8 cellular contexts compared by ENCODE assay signal in the genomic region with DNA sequence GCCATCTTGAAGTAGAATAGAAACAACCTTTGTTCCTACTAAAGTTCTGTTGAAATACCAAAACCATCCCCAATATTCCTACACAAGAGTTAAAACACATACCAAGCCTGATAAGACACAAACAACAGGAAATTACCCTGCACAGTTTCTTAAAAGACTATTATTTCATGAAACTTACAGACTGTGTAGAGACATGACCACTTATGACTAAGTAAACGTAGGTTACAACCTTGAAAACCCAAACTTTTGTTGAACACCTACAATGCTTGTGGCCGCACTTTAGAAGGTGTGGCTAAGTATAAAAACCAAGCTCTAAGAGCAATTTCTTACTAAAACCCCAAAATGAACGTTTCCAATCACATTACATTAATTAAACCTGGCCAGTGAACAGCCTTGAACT. TPM values are rescaled to one million over a fixed set of nuclear protein-coding genes. Genes with fewer than 3 reads are reported as not detected.
A peak's percentile ranks its signal among the peaks of the same experiment; 100 is the strongest.
DNase-seq lines count a peak whose midpoint lies in the region; ATAC-seq and TF ChIP-seq lines count a peak whose summit lies in the region.

No MANE protein-coding gene starts in this region.

- TF ChIP-seq CTCF in A673 (conservative IDR thresholded peaks at IDR 0.05; ENCODE audit: low read depth, low read length) (no peak), HEK293 (tag by site-specific recombination; IDR thresholded peaks at IDR 0.05) (no peak), body of pancreas (IDR thresholded peaks at IDR 0.05) (no peak)

- H3K4me1 ChIP-seq in A673 (ENCODE audit: insufficient read depth, low read length, poor library complexity, severe bottlenecking) (peaks cover 8% of the 10 kb centered on the region), HEK293 (ENCODE audit: control insufficient read depth, insufficient read depth, low read length) (peaks cover 24% of the 10 kb centered on the region), adipocyte (ENCODE audit: control insufficient read depth, insufficient read depth, low read length) (peaks cover 35% of the 10 kb centered on the region), body of pancreas (peaks cover 58% of the 10 kb centered on the region)

- H3K4me3 ChIP-seq in A673 (ENCODE audit: low read depth, low read length, poor library complexity, severe bottlenecking) (peak overlapping the region; percentile 96), HEK293 (ENCODE audit: low read depth, low read length) (peak overlapping the region; percentile 78), adipocyte (ENCODE audit: low read length) (peak overlapping the region; percentile 86), body of pancreas (no peak overlapping the region)

- no peaks in the 10 kb centered on the region for H3K36me3 ChIP-seq in A673 (ENCODE audit: insufficient read depth, low read length, poor library complexity, severe bottlenecking)
- no peaks in the 10 kb centered on the region; a peak in 1 of 3 replicates for H3K36me3 ChIP-seq in HEK293 (ENCODE audit: control insufficient read depth in 2 of 2, insufficient read depth in 1 of 2, low read length in 2 of 2)
- no peaks in the 10 kb centered on the region for H3K36me3 ChIP-seq in adipocyte (ENCODE audit: control insufficient read depth, insufficient read depth, low read length, severe bottlenecking)
- H3K36me3 ChIP-seq in body of pancreas (replicated peaks in 1 of 2; ENCODE audit: insufficient read depth in 1 of 2, low read depth in 2 of 2) = no peaks in the 10 kb centered on the region

- TF ChIP-seq POLR2A in body of pancreas (IDR thresholded peaks at IDR 0.05) = no peak

- POLR2A ChIA-PET in A673 (lab: Charles Lee; ENCODE audit: low non-redundant PET) (no interaction called here), HEK293 (lab: Yijun Ruan, JAX) (no interaction called here)

- no peak for DNase-seq in A673 (ENCODE audit: low spot score)
- peak; percentile 24 for DNase-seq in adipocyte (ENCODE audit: low read depth)
- DNase-seq in iris pigment epithelial cell (ENCODE audit: low read depth) = peak; percentile 70
- DNase-seq in body of pancreas = no peak
- DNase-seq in posterior cingulate gyrus = no peak

- H3K9ac ChIP-seq in adipocyte (ENCODE audit: low read length) = peak overlapping the region; percentile 90

- CTCF ChIA-PET in A673 (lab: Charles Lee) (no interaction called here), HEK293 (lab: Yijun Ruan, JAX) (interaction anchor here (0.6 to 1.3 kb wide), 4 partner anchors 10 to 333 kb away, joined by 3 to 4 read pairs (median 3); no protein-coding TSS in a partner anchor)

- WGBS in body of pancreas, 2 donors = 28 to 31% methylated on average over 3 of the region's 3 CpGs

- intact Hi-C loops in A673 (cut with micrococcal nuclease; ENCODE audit: unreplicated experiment) = no loop called here
- intact Hi-C loops in body of pancreas (cut with DNase I) = no loop called here
- intact Hi-C loops in posterior cingulate gyrus (cut with DNase I) = no loop called here

- no peaks in the 10 kb centered on the region for H3K9me3 ChIP-seq in A673 (ENCODE audit: low read depth, low read length, poor library complexity, severe bottlenecking)
- H3K9me3 ChIP-seq in HEK293 (ENCODE audit: control insufficient read depth, insufficient read depth, low read depth, low read length) = no peaks in the 10 kb centered on the region
- H3K9me3 ChIP-seq in adipocyte (ENCODE audit: control insufficient read depth, low read length) = no peaks in the 10 kb centered on the region
- H3K9me3 ChIP-seq in body of pancreas = no peaks in the 10 kb centered on the region

- no peak overlapping the region for H3K27ac ChIP-seq in A673 (ENCODE audit: low read depth, low read length, poor library complexity, severe bottlenecking)
- H3K27ac ChIP-seq in HEK293 (ENCODE audit: extremely low read depth, low read depth, low read length) = no peak overlapping the region
- no peak overlapping the region for H3K27ac ChIP-seq in body of pancreas

- no TSS peak for BruUV-seq in A673 (replicated peaks; lab: Mats Ljungman, UMichigan)

- ATAC-seq in body of pancreas (no peak), GM19328 (IDR thresholded peaks at IDR 0.05; ENCODE audit: unreplicated experiment) (no peak), HG03025 (IDR thresholded peaks at IDR 0.05; ENCODE audit: low FRiP score, unreplicated experiment) (no peak)

- H3K27me3 ChIP-seq in A673 (replicated peaks; ENCODE audit: insufficient read depth, low read depth, low read length, poor library complexity) (no peaks in the 10 kb centered on the region), adipocyte (replicated peaks; ENCODE audit: control insufficient read depth, insufficient read depth, low read length) (no peaks in the 10 kb centered on the region), body of pancreas (no peaks in the 10 kb centered on the region)

TF ChIP-seq in HEK293, 187 proteins besides CTCF, POLR2A, EP300 and RAD21:
- TF ChIP-seq ZNF707 (tag by site-specific recombination; IDR thresholded peaks at IDR 0.05) (no peak), KLF10 (tag by site-specific recombination; IDR thresholded peaks at IDR 0.05) (no peak), ZNF324 (tag by site-specific recombination; IDR thresholded peaks at IDR 0.05) (no peak), SCRT1 (tag by site-specific recombination; IDR thresholded peaks at IDR 0.05; ENCODE audit: borderline replicate concordance) (no peak), MYNN (tag by site-specific recombination; IDR thresholded peaks at IDR 0.05; ENCODE audit: borderline replicate concordance) (no peak), GLIS2 (tag by site-specific recombination; IDR thresholded peaks at IDR 0.05) (no peak), ZNF776 (tag by site-specific recombination; IDR thresholded peaks at IDR 0.05; ENCODE audit: borderline replicate concordance) (no peak), ZNF549 (tag by site-specific recombination; IDR thresholded peaks at IDR 0.05) (no peak), ZIC2 (tag by site-specific recombination; IDR thresholded peaks at IDR 0.05) (no peak), ZNF335 (tag by site-specific recombination; conservative IDR thresholded peaks at IDR 0.05) (no peak), KLF9 (tag by site-specific recombination; IDR thresholded peaks at IDR 0.05; ENCODE audit: low read depth) (no peak), ZNF10 (tag by site-specific recombination; IDR thresholded peaks at IDR 0.05) (no peak), ZNF558 (tag by site-specific recombination; IDR thresholded peaks at IDR 0.05) (no peak), FEZF1 (tag by site-specific recombination; IDR thresholded peaks at IDR 0.05) (no peak), SALL2 (tag by site-specific recombination; IDR thresholded peaks at IDR 0.05; ENCODE audit: borderline replicate concordance) (no peak), ZBTB8A (tag by site-specific recombination; IDR thresholded peaks at IDR 0.05) (no peak), ZNF596 (tag by site-specific recombination; IDR thresholded peaks at IDR 0.05) (no peak), ZNF37A (tag by site-specific recombination; IDR thresholded peaks at IDR 0.05) (no peak), PATZ1 (tag by site-specific recombination; IDR thresholded peaks at IDR 0.05) (no peak), ZSCAN23 (tag by site-specific recombination; IDR thresholded peaks at IDR 0.05) (no peak)

RNA-seq across cellular contexts. Expression of gene SMAD2, which starts 2.0 kb away (rescaled TPM):
- total RNA-seq in A673 (2021) (117 and 124 TPM in 2 replicates), body of pancreas (10 to 100 TPM in 1 of 2 donors, 1 to 10 TPM in 1; 9.6 to 19.7 TPM)

Comparison
In these comparisons a context has a peak if more than half of its experiments do, and no peak if none do; other contexts are left out.
1. DNase-seq: peak in adipocyte (single experiment) and iris pigment epithelial cell (single experiment); none in A673 (single experiment), body of pancreas (0 of 4) and posterior cingulate gyrus (0 of 10).
2. H3K4me3 ChIP-seq: peak in A673 (single experiment), HEK293 (single experiment) and adipocyte (single experiment); none in body of pancreas (0 of 2).